1 cellular context compared by ENCODE assay signal in the genomic region with DNA sequence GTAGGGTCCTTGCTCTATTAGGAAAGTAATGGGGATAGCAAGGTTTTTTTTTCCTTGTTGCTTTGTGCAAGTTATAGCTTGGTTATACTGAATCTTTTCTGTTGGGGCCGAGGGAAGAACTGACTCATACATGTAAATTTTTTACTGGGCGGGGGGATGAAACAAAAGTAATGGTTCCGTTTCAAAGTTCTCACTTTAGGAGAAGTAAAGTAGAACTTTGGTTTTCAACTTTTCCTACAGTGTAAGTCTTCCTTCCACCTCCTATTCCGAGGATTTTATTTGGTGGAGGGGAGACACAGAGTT.
TF ChIP-seq lines count a peak whose summit lies in the region.

No MANE protein-coding gene starts in this region.

TF ChIP-seq in HepG2, 621 proteins besides CTCF, POLR2A, EP300 and RAD21 (continued from another document):
- no peak for TF ChIP-seq ZNF280B (CRISPR knock-in tag; IDR thresholded peaks at IDR 0.05; ENCODE audit: borderline replicate concordance)
- no peak for TF ChIP-seq ZNF180 (CRISPR knock-in tag; IDR thresholded peaks at IDR 0.05; ENCODE audit: borderline replicate concordance, low read depth)
- TF ChIP-seq ZNF644 (CRISPR knock-in tag; IDR thresholded peaks at IDR 0.05; ENCODE audit: low read depth), result no peak
- no peak for TF ChIP-seq KLF15 (CRISPR knock-in tag; IDR thresholded peaks at IDR 0.05; ENCODE audit: borderline replicate concordance)
- TF ChIP-seq ZNF556 (CRISPR knock-in tag; IDR thresholded peaks at IDR 0.05; ENCODE audit: borderline replicate concordance), result no peak
- TF ChIP-seq ARID2 (CRISPR knock-in tag; IDR thresholded peaks at IDR 0.05; ENCODE audit: borderline replicate concordance), result no peak
- TF ChIP-seq ZBTB44 (CRISPR knock-in tag; IDR thresholded peaks at IDR 0.05), result no peak
- TF ChIP-seq SIX4 (CRISPR knock-in tag; IDR thresholded peaks at IDR 0.05), result no peak
- TF ChIP-seq, protein P1, sequence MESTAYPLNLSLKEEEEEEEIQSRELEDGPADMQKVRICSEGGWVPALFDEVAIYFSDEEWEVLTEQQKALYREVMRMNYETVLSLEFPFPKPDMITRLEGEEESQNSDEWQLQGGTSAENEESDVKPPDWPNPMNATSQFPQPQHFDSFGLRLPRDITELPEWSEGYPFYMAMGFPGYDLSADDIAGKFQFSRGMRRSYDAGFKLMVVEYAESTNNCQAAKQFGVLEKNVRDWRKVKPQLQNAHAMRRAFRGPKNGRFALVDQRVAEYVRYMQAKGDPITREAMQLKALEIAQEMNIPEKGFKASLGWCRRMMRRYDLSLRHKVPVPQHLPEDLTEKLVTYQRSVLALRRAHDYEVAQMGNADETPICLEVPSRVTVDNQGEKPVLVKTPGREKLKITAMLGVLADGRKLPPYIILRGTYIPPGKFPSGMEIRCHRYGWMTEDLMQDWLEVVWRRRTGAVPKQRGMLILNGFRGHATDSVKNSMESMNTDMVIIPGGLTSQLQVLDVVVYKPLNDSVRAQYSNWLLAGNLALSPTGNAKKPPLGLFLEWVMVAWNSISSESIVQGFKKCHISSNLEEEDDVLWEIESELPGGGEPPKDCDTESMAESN (CRISPR knock-in tag; conservative IDR thresholded peaks at IDR 0.05), result no peak
- no peak for TF ChIP-seq ZSCAN30 (CRISPR knock-in tag; IDR thresholded peaks at IDR 0.05)
- no peak; the same call in 1 of the 2 replicates for TF ChIP-seq KDM5A (IDR thresholded peaks at IDR 0.05; ENCODE audit: borderline replicate concordance, low read length)
- no peak for TF ChIP-seq ZNF577 (CRISPR knock-in tag; IDR thresholded peaks at IDR 0.05; ENCODE audit: borderline replicate concordance, low read depth)
